15 cellular contexts compared by ENCODE assay signal in genomic region chr13:23897452-23897919, GRCh38. TPM values are rescaled to one million over a fixed set of nuclear protein-coding genes. Genes with fewer than 3 reads are reported as not detected.
"Had no signal": no experiment of that assay in that cellular context is flagged by ENCODE, and none has a peak within 500 bp of the region (broad histone marks: within the 10 kb centered on the region; RNA-seq: fewer than 3 reads in every experiment).

TSS of gene C1QTNF9B (minus strand) at chr13:23897502.

RNA-seq across cellular contexts. Expression of gene C1QTNF9B, which starts in this region (rescaled TPM):
- total RNA-seq: kidney, left colon, lower lobe of right lung, mammary epithelial cell, mesothelial cell of epicardium, mononuclear cell, natural killer cell, occipital lobe, progenitor cell of endocrine pancreas, pulmonary artery endothelial cell, renal cortical epithelial cell, subcutaneous adipose tissue, thoracic aorta, upper lobe of right lung had no signal
- polyA plus RNA-seq: immature natural killer cell, mammary epithelial cell had no signal
